Comparison of ENCODE assay signal across 15 cellular contexts in genomic region chr11:86660011-86660595, GRCh38. TPM values are rescaled to one million over a fixed set of nuclear protein-coding genes. Genes with fewer than 3 reads are reported as not detected.
A peak's percentile ranks its signal among the peaks of the same experiment; 100 is the strongest.
DNase-seq lines count a peak whose midpoint lies in the region; ATAC-seq, FAIRE-seq and TF ChIP-seq lines count a peak whose summit lies in the region.
"Had no signal": no experiment of that assay in that cellular context is flagged by ENCODE, and none has a peak within 500 bp of the region (broad histone marks: within the 10 kb centered on the region; RNA-seq: fewer than 3 reads in every experiment).

No MANE protein-coding gene starts in this region.

- no peak for FAIRE-seq in bronchial epithelial cell (lab: Jason Lieb, UNC)
- FAIRE-seq: kidney had no signal

- peak; percentile 84 for DNase-seq in EH (ENCODE audit: low read depth)
- DNase-seq in NCI-H1694 treated with DMSO at 0.1 percent for 48 hours (lab: John Stamatoyannopoulos, UW), result peak; percentile 29
- peak; percentile 60 for DNase-seq in bronchial epithelial cell (ENCODE audit: low read depth)
- peak; percentile 35 for DNase-seq in left kidney (ENCODE audit: low read depth, low spot score)
- no peak for DNase-seq in activated CD8-positive, alpha-beta memory T cell treated with anti-CD3 and anti-CD28 coated beads for 24 hours
- DNase-seq in NCI-H1930 (lab: John Stamatoyannopoulos, UW), result no peak
- no peak for DNase-seq in NCI-H128 (lab: John Stamatoyannopoulos, UW; ENCODE audit: unreplicated experiment)
- DNase-seq: activated CD8-positive, alpha-beta T cell treated with anti-CD3 and anti-CD28 coated beads for 36 hours; activated gamma-delta T cell treated with Interleukin-2 at 50 U/mL for 16 hours; gastrocnemius medialis; Kasumi-1; kidney; RPMI8226; T-helper 9 cell had no signal

- no peak for ATAC-seq in HG02852 (IDR thresholded peaks at IDR 0.05; ENCODE audit: unreplicated experiment)
- ATAC-seq: activated CD8-positive, alpha-beta T cell treated with anti-CD3 and anti-CD28 coated beads for 36 hours had no signal

- no peak overlapping the region for H3K4me3 ChIP-seq in bronchial epithelial cell (ENCODE audit: low read depth, low read length)
- H3K4me3 ChIP-seq: gastrocnemius medialis had no signal

- no peaks in the 10 kb centered on the region for H3K36me3 ChIP-seq in bronchial epithelial cell (ENCODE audit: control insufficient read depth, insufficient read depth, low read length)
- H3K36me3 ChIP-seq: gastrocnemius medialis had no signal

- TF ChIP-seq CTCF in bronchial epithelial cell (IDR thresholded peaks at IDR 0.05; ENCODE audit: insufficient read depth, low read length, severe bottlenecking), result no peak

- H3K27me3 ChIP-seq in bronchial epithelial cell (ENCODE audit: control insufficient read depth, insufficient read depth, low read length), result no peaks in the 10 kb centered on the region
- H3K27me3 ChIP-seq: gastrocnemius medialis had no signal

RNA-seq across cellular contexts. Expression of gene ME3, which starts 12.3 kb away (rescaled TPM):
- 8.8 and 10.3 TPM in 2 replicates for total RNA-seq in bronchial epithelial cell

Comparison
In these comparisons a context has a peak if more than half of its experiments do, and no peak if none do; other contexts are left out.
1. DNase-seq: peak in EH (single experiment), NCI-H1694 treated with DMSO at 0.1 percent for 48 hours (single experiment), bronchial epithelial cell (single experiment) and left kidney (single experiment); none in activated CD8-positive, alpha-beta memory T cell treated with anti-CD3 and anti-CD28 coated beads for 24 hours (single experiment), NCI-H1930 (0 of 2) and NCI-H128 (single experiment).